ENCODE assay signal across 11 cellular contexts in the genomic region with DNA sequence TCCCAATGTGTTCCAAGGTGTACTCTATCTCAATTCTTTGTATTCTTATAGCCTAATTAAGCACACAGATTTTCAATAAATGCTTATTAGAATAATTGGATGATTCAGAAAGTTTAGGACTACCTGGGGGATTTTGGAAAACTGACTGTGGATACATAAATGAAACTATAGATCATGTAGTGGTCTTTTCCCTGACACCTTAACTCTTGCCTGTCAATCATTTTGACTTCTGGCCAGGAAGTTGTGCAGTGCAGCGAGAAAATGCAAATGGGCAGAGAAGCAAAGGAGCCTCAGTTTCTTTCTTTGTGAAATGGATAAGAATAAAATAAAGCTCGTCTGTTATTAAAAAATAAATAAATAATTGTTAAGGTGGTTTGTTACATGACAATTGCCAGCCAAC. TPM values are rescaled to one million over a fixed set of nuclear protein-coding genes. Genes with fewer than 3 reads are reported as not detected.
"Had no signal": no experiment of that assay in that cellular context is flagged by ENCODE, and none has a peak within 500 bp of the region (broad histone marks: within the 10 kb centered on the region; RNA-seq: fewer than 3 reads in every experiment).

No MANE protein-coding gene starts in this region.

- FAIRE-seq: H1, H54, HepG2 had no signal

- H3K27ac Mint-ChIP-seq: GM23338, H9, HFFc6, IgD-negative memory B cell had no signal

- H2AFZ ChIP-seq: GM23338 had no signal

- H3K36me3 Mint-ChIP-seq: IgD-negative memory B cell had no signal

- H3K4me2 ChIP-seq: GM23338 had no signal

- H3K4me3 Mint-ChIP-seq: GM23338, H9, HFFc6, IgD-negative memory B cell had no signal

- H3K27ac ChIP-seq: HL-60 had no signal

- H3K9me3 Mint-ChIP-seq: GM23338, HFFc6, IgD-negative memory B cell had no signal

- DNase-seq: H9, HCEC 1CT, HFFc6, KG1 had no signal

- H3K4me3 ChIP-seq: GM23338 had no signal

- ATAC-seq: HepG2 had no signal

RNA-seq across cellular contexts. Expression of gene DCLK3, which starts 47.4 kb away (rescaled TPM):
- total RNA-seq: HepG2, HFFc6, HT1080 had no signal
- polyA plus RNA-seq: HepG2, IgD-negative memory B cell had no signal
